In the genomic region with DNA sequence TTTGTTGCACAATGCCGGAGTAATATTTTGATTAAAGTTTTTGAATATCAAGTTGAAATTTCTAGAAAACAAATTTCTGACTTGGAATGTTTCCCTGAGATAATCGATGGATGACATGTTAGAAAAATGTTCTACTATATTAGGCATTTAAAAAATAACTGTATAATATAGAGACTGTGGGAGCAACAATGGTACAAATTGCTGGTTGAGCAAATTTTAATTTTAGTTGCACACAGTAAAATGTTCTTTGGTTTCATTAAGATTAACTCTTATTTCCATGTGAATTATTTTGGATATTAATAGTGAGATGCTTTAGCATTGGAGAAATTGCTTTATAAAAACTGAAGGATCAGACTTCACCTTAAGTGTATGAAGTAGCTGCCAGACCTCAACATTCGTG, we compare ENCODE assay signal across 2 cellular contexts.
TF ChIP-seq lines count a peak whose summit lies in the region.

No MANE protein-coding gene starts in this region.

TF ChIP-seq in HepG2, 621 proteins besides CTCF, POLR2A, EP300 and RAD21:
- TF ChIP-seq ZNF839 (CRISPR knock-in tag; IDR thresholded peaks at IDR 0.05; ENCODE audit: borderline replicate concordance) (no peak), HNRNPL (IDR thresholded peaks at IDR 0.05; ENCODE audit: low read depth, low read length) (no peak), BCL6 (CRISPR knock-in tag; IDR thresholded peaks at IDR 0.05) (no peak), ZNF550 (CRISPR knock-in tag; IDR thresholded peaks at IDR 0.05; ENCODE audit: borderline replicate concordance) (no peak), ZNF263 (CRISPR knock-in tag; IDR thresholded peaks at IDR 0.05) (no peak), NFE2L2 (IDR thresholded peaks at IDR 0.05; ENCODE audit: low read length) (no peak), ZBTB3 (CRISPR knock-in tag; IDR thresholded peaks at IDR 0.05; ENCODE audit: borderline replicate concordance, low read depth) (no peak), ZNF777 (CRISPR knock-in tag; IDR thresholded peaks at IDR 0.05) (no peak), ZC3H4 (CRISPR knock-in tag; IDR thresholded peaks at IDR 0.05; ENCODE audit: borderline replicate concordance) (no peak)
- TF ChIP-seq, protein P1, sequence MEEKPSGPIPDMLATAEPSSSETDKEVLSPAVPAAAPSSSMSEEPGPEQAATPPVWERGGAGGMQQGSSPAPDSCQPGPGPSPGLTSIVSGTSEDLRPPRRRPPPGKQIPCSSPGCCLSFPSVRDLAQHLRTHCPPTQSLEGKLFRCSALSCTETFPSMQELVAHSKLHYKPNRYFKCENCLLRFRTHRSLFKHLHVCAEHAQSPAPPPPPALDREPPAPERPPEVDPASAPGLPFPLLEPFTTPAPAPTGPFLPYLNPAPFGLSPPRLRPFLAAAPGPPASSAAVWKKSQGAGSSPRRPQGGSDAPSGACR (CRISPR knock-in tag; IDR thresholded peaks at IDR 0.05): no peak
- TF ChIP-seq, protein P2, sequence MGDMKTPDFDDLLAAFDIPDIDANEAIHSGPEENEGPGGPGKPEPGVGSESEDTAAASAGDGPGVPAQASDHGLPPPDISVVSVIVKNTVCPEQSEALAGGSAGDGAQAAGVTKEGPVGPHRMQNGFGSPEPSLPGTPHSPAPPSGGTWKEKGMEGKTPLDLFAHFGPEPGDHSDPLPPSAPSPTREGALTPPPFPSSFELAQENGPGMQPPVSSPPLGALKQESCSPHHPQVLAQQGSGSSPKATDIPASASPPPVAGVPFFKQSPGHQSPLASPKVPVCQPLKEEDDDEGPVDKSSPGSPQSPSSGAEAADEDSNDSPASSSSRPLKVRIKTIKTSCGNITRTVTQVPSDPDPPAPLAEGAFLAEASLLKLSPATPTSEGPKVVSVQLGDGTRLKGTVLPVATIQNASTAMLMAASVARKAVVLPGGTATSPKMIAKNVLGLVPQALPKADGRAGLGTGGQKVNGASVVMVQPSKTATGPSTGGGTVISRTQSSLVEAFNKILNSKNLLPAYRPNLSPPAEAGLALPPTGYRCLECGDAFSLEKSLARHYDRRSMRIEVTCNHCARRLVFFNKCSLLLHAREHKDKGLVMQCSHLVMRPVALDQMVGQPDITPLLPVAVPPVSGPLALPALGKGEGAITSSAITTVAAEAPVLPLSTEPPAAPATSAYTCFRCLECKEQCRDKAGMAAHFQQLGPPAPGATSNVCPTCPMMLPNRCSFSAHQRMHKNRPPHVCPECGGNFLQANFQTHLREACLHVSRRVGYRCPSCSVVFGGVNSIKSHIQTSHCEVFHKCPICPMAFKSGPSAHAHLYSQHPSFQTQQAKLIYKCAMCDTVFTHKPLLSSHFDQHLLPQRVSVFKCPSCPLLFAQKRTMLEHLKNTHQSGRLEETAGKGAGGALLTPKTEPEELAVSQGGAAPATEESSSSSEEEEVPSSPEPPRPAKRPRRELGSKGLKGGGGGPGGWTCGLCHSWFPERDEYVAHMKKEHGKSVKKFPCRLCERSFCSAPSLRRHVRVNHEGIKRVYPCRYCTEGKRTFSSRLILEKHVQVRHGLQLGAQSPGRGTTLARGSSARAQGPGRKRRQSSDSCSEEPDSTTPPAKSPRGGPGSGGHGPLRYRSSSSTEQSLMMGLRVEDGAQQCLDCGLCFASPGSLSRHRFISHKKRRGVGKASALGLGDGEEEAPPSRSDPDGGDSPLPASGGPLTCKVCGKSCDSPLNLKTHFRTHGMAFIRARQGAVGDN (CRISPR knock-in tag; IDR thresholded peaks at IDR 0.05): no peak
- TF ChIP-seq, protein P3, sequence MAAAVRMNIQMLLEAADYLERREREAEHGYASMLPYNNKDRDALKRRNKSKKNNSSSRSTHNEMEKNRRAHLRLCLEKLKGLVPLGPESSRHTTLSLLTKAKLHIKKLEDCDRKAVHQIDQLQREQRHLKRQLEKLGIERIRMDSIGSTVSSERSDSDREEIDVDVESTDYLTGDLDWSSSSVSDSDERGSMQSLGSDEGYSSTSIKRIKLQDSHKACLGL (CRISPR knock-in tag; IDR thresholded peaks at IDR 0.05): no peak
- TF ChIP-seq, protein P4, sequence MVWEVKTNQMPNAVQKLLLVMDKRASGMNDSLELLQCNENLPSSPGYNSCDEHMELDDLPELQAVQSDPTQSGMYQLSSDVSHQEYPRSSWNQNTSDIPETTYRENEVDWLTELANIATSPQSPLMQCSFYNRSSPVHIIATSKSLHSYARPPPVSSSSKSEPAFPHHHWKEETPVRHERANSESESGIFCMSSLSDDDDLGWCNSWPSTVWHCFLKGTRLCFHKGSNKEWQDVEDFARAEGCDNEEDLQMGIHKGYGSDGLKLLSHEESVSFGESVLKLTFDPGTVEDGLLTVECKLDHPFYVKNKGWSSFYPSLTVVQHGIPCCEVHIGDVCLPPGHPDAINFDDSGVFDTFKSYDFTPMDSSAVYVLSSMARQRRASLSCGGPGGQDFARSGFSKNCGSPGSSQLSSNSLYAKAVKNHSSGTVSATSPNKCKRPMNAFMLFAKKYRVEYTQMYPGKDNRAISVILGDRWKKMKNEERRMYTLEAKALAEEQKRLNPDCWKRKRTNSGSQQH (CRISPR knock-in tag; IDR thresholded peaks at IDR 0.05; ENCODE audit: low read depth): no peak
TF ChIP-seq in HepG2: peak in this region for 0.

TF ChIP-seq in GM12878, 131 proteins besides CTCF, POLR2A, EP300 and RAD21:
- TF ChIP-seq, protein P5, sequence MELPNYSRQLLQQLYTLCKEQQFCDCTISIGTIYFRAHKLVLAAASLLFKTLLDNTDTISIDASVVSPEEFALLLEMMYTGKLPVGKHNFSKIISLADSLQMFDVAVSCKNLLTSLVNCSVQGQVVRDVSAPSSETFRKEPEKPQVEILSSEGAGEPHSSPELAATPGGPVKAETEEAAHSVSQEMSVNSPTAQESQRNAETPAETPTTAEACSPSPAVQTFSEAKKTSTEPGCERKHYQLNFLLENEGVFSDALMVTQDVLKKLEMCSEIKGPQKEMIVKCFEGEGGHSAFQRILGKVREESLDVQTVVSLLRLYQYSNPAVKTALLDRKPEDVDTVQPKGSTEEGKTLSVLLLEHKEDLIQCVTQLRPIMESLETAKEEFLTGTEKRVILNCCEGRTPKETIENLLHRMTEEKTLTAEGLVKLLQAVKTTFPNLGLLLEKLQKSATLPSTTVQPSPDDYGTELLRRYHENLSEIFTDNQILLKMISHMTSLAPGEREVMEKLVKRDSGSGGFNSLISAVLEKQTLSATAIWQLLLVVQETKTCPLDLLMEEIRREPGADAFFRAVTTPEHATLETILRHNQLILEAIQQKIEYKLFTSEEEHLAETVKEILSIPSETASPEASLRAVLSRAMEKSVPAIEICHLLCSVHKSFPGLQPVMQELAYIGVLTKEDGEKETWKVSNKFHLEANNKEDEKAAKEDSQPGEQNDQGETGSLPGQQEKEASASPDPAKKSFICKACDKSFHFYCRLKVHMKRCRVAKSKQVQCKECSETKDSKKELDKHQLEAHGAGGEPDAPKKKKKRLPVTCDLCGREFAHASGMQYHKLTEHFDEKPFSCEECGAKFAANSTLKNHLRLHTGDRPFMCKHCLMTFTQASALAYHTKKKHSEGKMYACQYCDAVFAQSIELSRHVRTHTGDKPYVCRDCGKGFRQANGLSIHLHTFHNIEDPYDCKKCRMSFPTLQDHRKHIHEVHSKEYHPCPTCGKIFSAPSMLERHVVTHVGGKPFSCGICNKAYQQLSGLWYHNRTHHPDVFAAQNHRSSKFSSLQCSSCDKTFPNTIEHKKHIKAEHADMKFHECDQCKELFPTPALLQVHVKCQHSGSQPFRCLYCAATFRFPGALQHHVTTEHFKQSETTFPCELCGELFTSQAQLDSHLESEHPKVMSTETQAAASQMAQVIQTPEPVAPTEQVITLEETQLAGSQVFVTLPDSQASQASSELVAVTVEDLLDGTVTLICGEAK (IDR thresholded peaks at IDR 0.05; ENCODE audit: borderline replicate concordance): 0 out of 2 replicates have a peak, but pooled peaks have one; percentile 20
- no peak for TF ChIP-seq TARDBP (IDR thresholded peaks at IDR 0.05; ENCODE audit: borderline replicate concordance)
